In genomic region chr7:152883858-152884257, GRCh38 we compare ENCODE assay signal across 1 cellular context.
TF ChIP-seq lines count a peak whose summit lies in the region.

No MANE protein-coding gene starts in this region.

TF ChIP-seq in GM23338, 12 proteins besides CTCF, POLR2A, EP300 and RAD21 (continued from another document):
- TF ChIP-seq ZNF462 (CRISPR knock-in tag; IDR thresholded peaks at IDR 0.05) (no peak), JUNB (IDR thresholded peaks at IDR 0.05; ENCODE audit: unreplicated experiment) (no peak), POLR2AphosphoS5 (IDR thresholded peaks at IDR 0.05; ENCODE audit: low read depth) (no peak), ZNF114 (CRISPR knock-in tag; IDR thresholded peaks at IDR 0.05) (no peak)
